Comparison of ENCODE assay signal across 1 cellular context in the genomic region with DNA sequence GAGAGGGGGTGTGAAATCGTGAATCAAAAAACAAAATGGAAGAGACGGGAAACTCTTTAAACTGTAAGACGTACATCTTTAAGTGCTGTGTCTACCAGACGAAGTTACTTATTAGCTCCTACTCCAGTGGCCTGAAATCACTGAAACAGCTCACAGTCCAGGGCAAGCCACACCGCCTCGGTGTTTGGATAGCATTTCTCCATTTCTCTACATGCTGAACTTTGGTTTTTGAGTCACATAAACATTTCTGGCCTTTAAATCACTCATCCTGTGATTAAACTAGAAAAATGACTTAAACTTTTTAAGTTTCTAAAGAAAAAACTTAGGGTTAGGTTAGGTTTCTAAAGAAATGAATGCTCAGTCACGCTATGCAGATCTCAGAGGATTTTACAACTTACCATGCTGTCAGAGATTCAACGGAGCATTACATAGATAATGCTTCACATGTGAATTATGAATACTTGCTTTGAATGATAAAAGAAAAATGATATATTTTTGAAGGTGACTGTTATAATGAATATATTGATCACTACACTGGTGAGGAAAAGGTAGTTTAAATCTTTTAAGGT.
TF ChIP-seq lines count a peak whose summit lies in the region.

No MANE protein-coding gene starts in this region.

TF ChIP-seq in WTC11, 78 proteins besides CTCF, POLR2A, EP300 and RAD21 (continued from another document):
- TF ChIP-seq, protein P1, sequence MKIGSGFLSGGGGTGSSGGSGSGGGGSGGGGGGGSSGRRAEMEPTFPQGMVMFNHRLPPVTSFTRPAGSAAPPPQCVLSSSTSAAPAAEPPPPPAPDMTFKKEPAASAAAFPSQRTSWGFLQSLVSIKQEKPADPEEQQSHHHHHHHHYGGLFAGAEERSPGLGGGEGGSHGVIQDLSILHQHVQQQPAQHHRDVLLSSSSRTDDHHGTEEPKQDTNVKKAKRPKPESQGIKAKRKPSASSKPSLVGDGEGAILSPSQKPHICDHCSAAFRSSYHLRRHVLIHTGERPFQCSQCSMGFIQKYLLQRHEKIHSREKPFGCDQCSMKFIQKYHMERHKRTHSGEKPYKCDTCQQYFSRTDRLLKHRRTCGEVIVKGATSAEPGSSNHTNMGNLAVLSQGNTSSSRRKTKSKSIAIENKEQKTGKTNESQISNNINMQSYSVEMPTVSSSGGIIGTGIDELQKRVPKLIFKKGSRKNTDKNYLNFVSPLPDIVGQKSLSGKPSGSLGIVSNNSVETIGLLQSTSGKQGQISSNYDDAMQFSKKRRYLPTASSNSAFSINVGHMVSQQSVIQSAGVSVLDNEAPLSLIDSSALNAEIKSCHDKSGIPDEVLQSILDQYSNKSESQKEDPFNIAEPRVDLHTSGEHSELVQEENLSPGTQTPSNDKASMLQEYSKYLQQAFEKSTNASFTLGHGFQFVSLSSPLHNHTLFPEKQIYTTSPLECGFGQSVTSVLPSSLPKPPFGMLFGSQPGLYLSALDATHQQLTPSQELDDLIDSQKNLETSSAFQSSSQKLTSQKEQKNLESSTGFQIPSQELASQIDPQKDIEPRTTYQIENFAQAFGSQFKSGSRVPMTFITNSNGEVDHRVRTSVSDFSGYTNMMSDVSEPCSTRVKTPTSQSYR (CRISPR knock-in tag; IDR thresholded peaks at IDR 0.05): no peak
- TF ChIP-seq ETV6 (CRISPR knock-in tag; IDR thresholded peaks at IDR 0.05) (no peak), CREB1 (CRISPR knock-in tag; IDR thresholded peaks at IDR 0.05) (no peak)
TF ChIP-seq in WTC11: peak in this region for 0.
